Comparison of ENCODE assay signal across 1 cellular context in the genomic region with DNA sequence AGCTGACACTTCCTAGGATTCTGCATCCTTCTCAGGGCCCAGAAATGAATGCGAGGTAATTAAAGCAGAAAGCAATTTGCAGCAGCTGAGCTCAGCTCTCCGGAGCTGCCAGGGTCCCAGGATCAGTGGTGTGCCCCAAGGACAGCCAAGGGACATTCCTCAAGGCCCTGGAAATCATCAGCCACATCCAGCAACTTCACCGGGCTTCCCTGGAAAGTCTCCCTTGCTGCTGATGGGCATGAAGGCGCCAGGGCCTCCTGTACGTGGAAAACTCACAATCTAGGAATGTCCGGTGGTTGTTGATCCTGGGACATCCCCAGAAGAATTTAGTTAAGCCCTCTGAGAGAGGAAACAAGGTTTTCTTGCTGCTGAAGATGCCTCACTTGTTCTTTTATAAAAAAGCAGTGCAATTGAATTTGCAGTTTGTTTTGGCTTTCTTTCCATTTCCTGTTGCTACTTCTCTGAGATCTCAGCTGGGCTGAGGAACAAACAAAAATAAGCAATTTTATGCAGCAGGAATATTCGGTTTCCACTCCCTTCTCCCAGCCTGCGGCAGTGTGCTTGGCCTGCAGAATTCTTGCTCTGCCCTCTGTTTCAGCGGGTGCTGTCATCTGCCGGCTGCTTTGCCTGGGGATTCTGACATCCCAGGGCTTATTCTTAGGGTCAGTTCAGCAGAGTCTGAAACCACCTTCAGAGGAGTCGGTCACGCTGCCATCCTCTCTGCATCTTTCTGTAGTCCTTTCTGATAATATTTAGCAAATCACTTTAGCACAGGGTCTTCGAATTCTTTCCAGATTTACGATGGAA.
TF ChIP-seq lines count a peak whose summit lies in the region.

No MANE protein-coding gene starts in this region.

TF ChIP-seq in GM23338, 12 proteins besides CTCF, POLR2A, EP300 and RAD21 (continued from another document):
- TF ChIP-seq, protein P1, sequence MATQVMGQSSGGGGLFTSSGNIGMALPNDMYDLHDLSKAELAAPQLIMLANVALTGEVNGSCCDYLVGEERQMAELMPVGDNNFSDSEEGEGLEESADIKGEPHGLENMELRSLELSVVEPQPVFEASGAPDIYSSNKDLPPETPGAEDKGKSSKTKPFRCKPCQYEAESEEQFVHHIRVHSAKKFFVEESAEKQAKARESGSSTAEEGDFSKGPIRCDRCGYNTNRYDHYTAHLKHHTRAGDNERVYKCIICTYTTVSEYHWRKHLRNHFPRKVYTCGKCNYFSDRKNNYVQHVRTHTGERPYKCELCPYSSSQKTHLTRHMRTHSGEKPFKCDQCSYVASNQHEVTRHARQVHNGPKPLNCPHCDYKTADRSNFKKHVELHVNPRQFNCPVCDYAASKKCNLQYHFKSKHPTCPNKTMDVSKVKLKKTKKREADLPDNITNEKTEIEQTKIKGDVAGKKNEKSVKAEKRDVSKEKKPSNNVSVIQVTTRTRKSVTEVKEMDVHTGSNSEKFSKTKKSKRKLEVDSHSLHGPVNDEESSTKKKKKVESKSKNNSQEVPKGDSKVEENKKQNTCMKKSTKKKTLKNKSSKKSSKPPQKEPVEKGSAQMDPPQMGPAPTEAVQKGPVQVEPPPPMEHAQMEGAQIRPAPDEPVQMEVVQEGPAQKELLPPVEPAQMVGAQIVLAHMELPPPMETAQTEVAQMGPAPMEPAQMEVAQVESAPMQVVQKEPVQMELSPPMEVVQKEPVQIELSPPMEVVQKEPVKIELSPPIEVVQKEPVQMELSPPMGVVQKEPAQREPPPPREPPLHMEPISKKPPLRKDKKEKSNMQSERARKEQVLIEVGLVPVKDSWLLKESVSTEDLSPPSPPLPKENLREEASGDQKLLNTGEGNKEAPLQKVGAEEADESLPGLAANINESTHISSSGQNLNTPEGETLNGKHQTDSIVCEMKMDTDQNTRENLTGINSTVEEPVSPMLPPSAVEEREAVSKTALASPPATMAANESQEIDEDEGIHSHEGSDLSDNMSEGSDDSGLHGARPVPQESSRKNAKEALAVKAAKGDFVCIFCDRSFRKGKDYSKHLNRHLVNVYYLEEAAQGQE (IDR thresholded peaks at IDR 0.05; ENCODE audit: unreplicated experiment) = no peak
- TF ChIP-seq STAT1 (IDR thresholded peaks at IDR 0.05; ENCODE audit: unreplicated experiment) = no peak
- no peak for TF ChIP-seq NANOG (IDR thresholded peaks at IDR 0.05; ENCODE audit: borderline replicate concordance)
- TF ChIP-seq, protein P2, sequence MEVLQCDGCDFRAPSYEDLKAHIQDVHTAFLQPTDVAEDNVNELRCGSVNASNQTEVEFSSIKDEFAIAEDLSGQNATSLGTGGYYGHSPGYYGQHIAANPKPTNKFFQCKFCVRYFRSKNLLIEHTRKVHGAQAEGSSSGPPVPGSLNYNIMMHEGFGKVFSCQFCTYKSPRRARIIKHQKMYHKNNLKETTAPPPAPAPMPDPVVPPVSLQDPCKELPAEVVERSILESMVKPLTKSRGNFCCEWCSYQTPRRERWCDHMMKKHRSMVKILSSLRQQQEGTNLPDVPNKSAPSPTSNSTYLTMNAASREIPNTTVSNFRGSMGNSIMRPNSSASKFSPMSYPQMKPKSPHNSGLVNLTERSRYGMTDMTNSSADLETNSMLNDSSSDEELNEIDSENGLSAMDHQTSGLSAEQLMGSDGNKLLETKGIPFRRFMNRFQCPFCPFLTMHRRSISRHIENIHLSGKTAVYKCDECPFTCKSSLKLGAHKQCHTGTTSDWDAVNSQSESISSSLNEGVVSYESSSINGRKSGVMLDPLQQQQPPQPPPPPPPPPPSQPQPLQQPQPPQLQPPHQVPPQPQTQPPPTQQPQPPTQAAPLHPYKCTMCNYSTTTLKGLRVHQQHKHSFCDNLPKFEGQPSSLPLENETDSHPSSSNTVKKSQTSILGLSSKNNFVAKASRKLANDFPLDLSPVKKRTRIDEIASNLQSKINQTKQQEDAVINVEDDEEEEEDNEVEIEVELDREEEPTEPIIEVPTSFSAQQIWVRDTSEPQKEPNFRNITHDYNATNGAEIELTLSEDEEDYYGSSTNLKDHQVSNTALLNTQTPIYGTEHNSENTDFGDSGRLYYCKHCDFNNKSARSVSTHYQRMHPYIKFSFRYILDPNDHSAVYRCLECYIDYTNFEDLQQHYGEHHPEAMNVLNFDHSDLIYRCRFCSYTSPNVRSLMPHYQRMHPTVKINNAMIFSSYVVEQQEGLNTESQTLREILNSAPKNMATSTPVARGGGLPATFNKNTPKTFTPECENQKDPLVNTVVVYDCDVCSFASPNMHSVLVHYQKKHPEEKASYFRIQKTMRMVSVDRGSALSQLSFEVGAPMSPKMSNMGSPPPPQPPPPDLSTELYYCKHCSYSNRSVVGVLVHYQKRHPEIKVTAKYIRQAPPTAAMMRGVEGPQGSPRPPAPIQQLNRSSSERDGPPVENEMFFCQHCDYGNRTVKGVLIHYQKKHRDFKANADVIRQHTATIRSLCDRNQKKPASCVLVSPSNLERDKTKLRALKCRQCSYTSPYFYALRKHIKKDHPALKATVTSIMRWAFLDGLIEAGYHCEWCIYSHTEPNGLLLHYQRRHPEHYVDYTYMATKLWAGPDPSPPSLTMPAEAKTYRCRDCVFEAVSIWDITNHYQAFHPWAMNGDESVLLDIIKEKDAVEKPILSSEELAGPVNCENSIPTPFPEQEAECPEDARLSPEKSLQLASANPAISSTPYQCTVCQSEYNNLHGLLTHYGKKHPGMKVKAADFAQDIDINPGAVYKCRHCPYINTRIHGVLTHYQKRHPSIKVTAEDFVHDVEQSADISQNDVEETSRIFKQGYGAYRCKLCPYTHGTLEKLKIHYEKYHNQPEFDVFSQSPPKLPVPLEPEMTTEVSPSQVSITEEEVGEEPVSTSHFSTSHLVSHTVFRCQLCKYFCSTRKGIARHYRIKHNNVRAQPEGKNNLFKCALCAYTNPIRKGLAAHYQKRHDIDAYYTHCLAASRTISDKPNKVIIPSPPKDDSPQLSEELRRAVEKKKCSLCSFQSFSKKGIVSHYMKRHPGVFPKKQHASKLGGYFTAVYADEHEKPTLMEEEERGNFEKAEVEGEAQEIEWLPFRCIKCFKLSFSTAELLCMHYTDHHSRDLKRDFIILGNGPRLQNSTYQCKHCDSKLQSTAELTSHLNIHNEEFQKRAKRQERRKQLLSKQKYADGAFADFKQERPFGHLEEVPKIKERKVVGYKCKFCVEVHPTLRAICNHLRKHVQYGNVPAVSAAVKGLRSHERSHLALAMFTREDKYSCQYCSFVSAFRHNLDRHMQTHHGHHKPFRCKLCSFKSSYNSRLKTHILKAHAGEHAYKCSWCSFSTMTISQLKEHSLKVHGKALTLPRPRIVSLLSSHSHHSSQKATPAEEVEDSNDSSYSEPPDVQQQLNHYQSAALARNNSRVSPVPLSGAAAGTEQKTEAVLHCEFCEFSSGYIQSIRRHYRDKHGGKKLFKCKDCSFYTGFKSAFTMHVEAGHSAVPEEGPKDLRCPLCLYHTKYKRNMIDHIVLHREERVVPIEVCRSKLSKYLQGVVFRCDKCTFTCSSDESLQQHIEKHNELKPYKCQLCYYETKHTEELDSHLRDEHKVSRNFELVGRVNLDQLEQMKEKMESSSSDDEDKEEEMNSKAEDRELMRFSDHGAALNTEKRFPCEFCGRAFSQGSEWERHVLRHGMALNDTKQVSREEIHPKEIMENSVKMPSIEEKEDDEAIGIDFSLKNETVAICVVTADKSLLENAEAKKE (CRISPR knock-in tag; IDR thresholded peaks at IDR 0.05) = no peak
- no peak for TF ChIP-seq EZH2phosphoT487 (IDR thresholded peaks at IDR 0.05; ENCODE audit: unreplicated experiment)
- TF ChIP-seq ZNF114 (CRISPR knock-in tag; IDR thresholded peaks at IDR 0.05) = no peak
- TF ChIP-seq, protein P3, sequence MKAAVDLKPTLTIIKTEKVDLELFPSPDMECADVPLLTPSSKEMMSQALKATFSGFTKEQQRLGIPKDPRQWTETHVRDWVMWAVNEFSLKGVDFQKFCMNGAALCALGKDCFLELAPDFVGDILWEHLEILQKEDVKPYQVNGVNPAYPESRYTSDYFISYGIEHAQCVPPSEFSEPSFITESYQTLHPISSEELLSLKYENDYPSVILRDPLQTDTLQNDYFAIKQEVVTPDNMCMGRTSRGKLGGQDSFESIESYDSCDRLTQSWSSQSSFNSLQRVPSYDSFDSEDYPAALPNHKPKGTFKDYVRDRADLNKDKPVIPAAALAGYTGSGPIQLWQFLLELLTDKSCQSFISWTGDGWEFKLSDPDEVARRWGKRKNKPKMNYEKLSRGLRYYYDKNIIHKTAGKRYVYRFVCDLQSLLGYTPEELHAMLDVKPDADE (IDR thresholded peaks at IDR 0.05) = no peak
- TF ChIP-seq POLR2AphosphoS5 (IDR thresholded peaks at IDR 0.05; ENCODE audit: low read depth) = no peak
- no peak for TF ChIP-seq EZH2 (IDR thresholded peaks at IDR 0.05; ENCODE audit: low read depth, unreplicated experiment)
- no peak for TF ChIP-seq ZNF331 (CRISPR knock-in tag; IDR thresholded peaks at IDR 0.05; ENCODE audit: low read depth)
- TF ChIP-seq CREB1 (CRISPR knock-in tag; IDR thresholded peaks at IDR 0.05; ENCODE audit: low read depth) = no peak
